ENCODE assay signal across 1 cellular context in genomic region chr3:185983495-185984141, GRCh38.
TF ChIP-seq lines count a peak whose summit lies in the region.

No MANE protein-coding gene starts in this region.

TF ChIP-seq in K562, 482 proteins besides CTCF, POLR2A, EP300 and RAD21 (continued from another document):
- TF ChIP-seq AFF4 (CRISPR knock-in tag; IDR thresholded peaks at IDR 0.05): no peak
- TF ChIP-seq DEAF1 (CRISPR knock-in tag; IDR thresholded peaks at IDR 0.05): peak; percentile 84
- no peak for TF ChIP-seq KLF6 (CRISPR knock-in tag; IDR thresholded peaks at IDR 0.05; ENCODE audit: borderline replicate concordance)
- TF ChIP-seq ZNF24 (IDR thresholded peaks at IDR 0.05): peak; percentile 16; the same call in 1 of the 2 replicates
- TF ChIP-seq HNRNPK (IDR thresholded peaks at IDR 0.05; ENCODE audit: low read depth, low read length, poor library complexity, severe bottlenecking): no peak
- TF ChIP-seq HEY1 (CRISPR knock-in tag; IDR thresholded peaks at IDR 0.05; ENCODE audit: borderline replicate concordance): no peak
- TF ChIP-seq DMBX1 (CRISPR knock-in tag; IDR thresholded peaks at IDR 0.05; ENCODE audit: borderline replicate concordance): no peak
- no peak for TF ChIP-seq IRF2 (CRISPR knock-in tag; IDR thresholded peaks at IDR 0.05)
- no peak for TF ChIP-seq CREBBP (IDR thresholded peaks at IDR 0.05; ENCODE audit: low read depth, low read length)
- TF ChIP-seq STAG1 (CRISPR knock-in tag; IDR thresholded peaks at IDR 0.05; ENCODE audit: borderline replicate concordance): peak; percentile 79; the same call in 1 of the 2 replicates
- TF ChIP-seq ESRRB (CRISPR knock-in tag; IDR thresholded peaks at IDR 0.05; ENCODE audit: borderline replicate concordance): no peak
- no peak for TF ChIP-seq ZNF224 (CRISPR knock-in tag; IDR thresholded peaks at IDR 0.05)
- TF ChIP-seq TFAP4 (CRISPR knock-in tag; IDR thresholded peaks at IDR 0.05; ENCODE audit: borderline replicate concordance): peak; percentile 41; the same call in 1 of the 2 replicates
- TF ChIP-seq MCM7 (IDR thresholded peaks at IDR 0.05): no peak
- no peak for TF ChIP-seq ELK3 (CRISPR knock-in tag; IDR thresholded peaks at IDR 0.05)
- 0 out of 2 replicates have a peak, but pooled peaks have one; percentile 35 for TF ChIP-seq BHLHE40 (IDR thresholded peaks at IDR 0.05; ENCODE audit: low read length)
- TF ChIP-seq ESRRA (IDR thresholded peaks at IDR 0.05; ENCODE audit: borderline replicate concordance, low read depth): peak; percentile 50; the same call in 1 of the 2 replicates
- TF ChIP-seq SMC3 (conservative IDR thresholded peaks at IDR 0.05; ENCODE audit: insufficient read depth, low read depth, low read length): peak; percentile 82
- TF ChIP-seq RBM39 (optimal IDR thresholded peaks at IDR 0.05; ENCODE audit: low read depth, low read length): peak; percentile 25
- TF ChIP-seq MBD2 (IDR thresholded peaks at IDR 0.05; ENCODE audit: borderline replicate concordance, low read depth): no peak
- peak; percentile 75; the same call in 1 of the 2 replicates for TF ChIP-seq ARID2 (IDR thresholded peaks at IDR 0.05)
- TF ChIP-seq KLF1 (tag; IDR thresholded peaks at IDR 0.05): no peak
- no peak for TF ChIP-seq CREB1 (IDR thresholded peaks at IDR 0.05)
- TF ChIP-seq CREB1 (CRISPR knock-in tag; IDR thresholded peaks at IDR 0.05): no peak
- no peak for TF ChIP-seq THRA (IDR thresholded peaks at IDR 0.05)
- TF ChIP-seq ZNF316 (IDR thresholded peaks at IDR 0.05): no peak
- peak; percentile 82 for TF ChIP-seq ZNF263 (CRISPR knock-in tag; IDR thresholded peaks at IDR 0.05; ENCODE audit: borderline replicate concordance)
- TF ChIP-seq PHF20 (IDR thresholded peaks at IDR 0.05; ENCODE audit: partially characterized antibody): no peak
- no peak for TF ChIP-seq ZNF140 (CRISPR knock-in tag; IDR thresholded peaks at IDR 0.05)
- TF ChIP-seq MAZ (CRISPR knock-in tag; conservative IDR thresholded peaks at IDR 0.05 in 1 of 2, IDR thresholded peaks at IDR 0.05 in 1 of 2): peak in 1 of 2 experiments; percentile 31; a peak in 1 of 4 replicates
- TF ChIP-seq ZNF639 (CRISPR knock-in tag; conservative IDR thresholded peaks at IDR 0.05 in 1 of 2, IDR thresholded peaks at IDR 0.05 in 1 of 2): no peak
- 0 out of 2 replicates have a peak, but pooled peaks have one; percentile 38 for TF ChIP-seq CTBP1 (IDR thresholded peaks at IDR 0.05; ENCODE audit: borderline replicate concordance)
